ENCODE assay signal across 23 cellular contexts in genomic region chr6:40577672-40578071, GRCh38. TPM values are rescaled to one million over a fixed set of nuclear protein-coding genes. Genes with fewer than 3 reads are reported as not detected.
DNase-seq lines count a peak whose midpoint lies in the region; ATAC-seq and TF ChIP-seq lines count a peak whose summit lies in the region.
"Had no signal": no experiment of that assay in that cellular context is flagged by ENCODE, and none has a peak within 500 bp of the region (broad histone marks: within the 10 kb centered on the region; RNA-seq: fewer than 3 reads in every experiment).

No MANE protein-coding gene starts in this region.

- H3K4me3 Mint-ChIP-seq in chondrocyte (ENCODE audit: unreplicated experiment) (no peak overlapping the region), type B pancreatic cell (no peak overlapping the region)
- H3K4me3 Mint-ChIP-seq: CD4-positive, alpha-beta T cell had no signal

- TF ChIP-seq CTCF in chondrocyte (IDR thresholded peaks at IDR 0.05) = peak; percentile 36
- TF ChIP-seq CTCF in foreskin keratinocyte (conservative IDR thresholded peaks at IDR 0.05) = peak; percentile 5
- peak; percentile 63 for TF ChIP-seq CTCF in type B pancreatic cell (conservative IDR thresholded peaks at IDR 0.05)

- no peaks in the 10 kb centered on the region for H3K36me3 Mint-ChIP-seq in chondrocyte (ENCODE audit: low read depth)
- no peaks in the 10 kb centered on the region for H3K36me3 Mint-ChIP-seq in type B pancreatic cell

- peaks cover 10% of the 10 kb centered on the region for H3K27me3 ChIP-seq in foreskin keratinocyte
- H3K27me3 ChIP-seq: BE2C, Peyer's patch, SJSA1 had no signal

- H3K4me1 ChIP-seq in foreskin keratinocyte = no peaks in the 10 kb centered on the region
- H3K4me1 ChIP-seq: BE2C, Caco-2, Peyer's patch, SJSA1 had no signal

- H3K27ac ChIP-seq in foreskin keratinocyte = no peak overlapping the region
- H3K27ac ChIP-seq: 22Rv1, Peyer's patch, SJSA1 had no signal

- DNase-seq in DMS53 (lab: John Stamatoyannopoulos, UW) = peak; percentile 11
- DNase-seq in DMS53 treated with DMSO at 0.1 percent for 48 hours (lab: John Stamatoyannopoulos, UW; ENCODE audit: unreplicated experiment) = no peak
- no peak for DNase-seq in chondrocyte (ENCODE audit: low spot score)
- no peak for DNase-seq in foreskin keratinocyte
- DNase-seq in type B pancreatic cell (ENCODE audit: extremely low spot score, unreplicated experiment) = no peak
- no peak for DNase-seq in SW 1271 (lab: John Stamatoyannopoulos, UW)
- DNase-seq: BE2C; Caco-2; CD4-positive, alpha-beta T cell; GF-D8; Kasumi-1; MM.1S; NCI-H1092 treated with DMSO at 0.1 percent for 48 hours; NCI-H146; NCI-H2029 treated with DMSO at 0.1 percent for 48 hours; NCI-H2171; NCI-H526 treated with DMSO at 0.1 percent for 48 hours; NK-92 treated with Interleukin-12 subunit alpha and Interleukin-12 subunit beta, amount 100 ng/mL, for 24 hours; Peyer's patch had no signal

- no peaks in the 10 kb centered on the region for H3K4me1 Mint-ChIP-seq in chondrocyte (ENCODE audit: low read depth)
- no peaks in the 10 kb centered on the region for H3K4me1 Mint-ChIP-seq in type B pancreatic cell (ENCODE audit: unreplicated experiment)

- H3K27me3 Mint-ChIP-seq in chondrocyte (ENCODE audit: low read depth) (peaks cover 2% of the 10 kb centered on the region), type B pancreatic cell (no peaks in the 10 kb centered on the region)
- H3K27me3 Mint-ChIP-seq: CD4-positive, alpha-beta T cell had no signal

- H3K27ac Mint-ChIP-seq in chondrocyte (ENCODE audit: unreplicated experiment) (no peak overlapping the region), type B pancreatic cell (no peak overlapping the region)
- H3K27ac Mint-ChIP-seq: CD4-positive, alpha-beta T cell had no signal

- ATAC-seq in foreskin keratinocyte (no peak), HG02571 (IDR thresholded peaks at IDR 0.05; ENCODE audit: unreplicated experiment) (no peak), HG03521 (IDR thresholded peaks at IDR 0.05; ENCODE audit: unreplicated experiment) (no peak)

- H3K9me3 Mint-ChIP-seq in chondrocyte (ENCODE audit: low read depth) (no peaks in the 10 kb centered on the region), type B pancreatic cell (no peaks in the 10 kb centered on the region)
- H3K9me3 Mint-ChIP-seq: CD4-positive, alpha-beta T cell had no signal

RNA-seq across cellular contexts. Expression of gene LRFN2, which starts 9.5 kb away (rescaled TPM):
- 0.05 TPM in 1 of 3 replicates, not detected in the others for total RNA-seq in chondrocyte
- total RNA-seq in foreskin keratinocyte = not detected in 2 replicates
- polyA plus RNA-seq in foreskin keratinocyte = not detected in 2 replicates
- 1.1 and 3.4 TPM in 2 replicates for total RNA-seq in type B pancreatic cell (ENCODE audit: low replicate concordance)
- total RNA-seq: Caco-2; CD4-positive, alpha-beta T cell; SJSA1 had no signal

Comparison
In these comparisons a context has a peak if more than half of its experiments do, and no peak if none do; other contexts are left out.
1. CTCF ChIP-seq: peak in every context shown above with its lines; median percentile 63 in type B pancreatic cell; 36 in chondrocyte; 5 in foreskin keratinocyte.